Comparison of ENCODE assay signal across 8 cellular contexts in genomic region chr7:100167912-100168323, GRCh38. TPM values are rescaled to one million over a fixed set of nuclear protein-coding genes. Genes with fewer than 3 reads are reported as not detected.
A peak's percentile ranks its signal among the peaks of the same experiment; 100 is the strongest.
DNase-seq lines count a peak whose midpoint lies in the region; ATAC-seq lines count a peak whose summit lies in the region.

No MANE protein-coding gene starts in this region.

- H3K4me3 ChIP-seq in CD4-positive, CD25-positive, alpha-beta regulatory T cell (ENCODE audit: low read depth, low read length): peak overlapping the region; percentile 74
- peak overlapping the region; percentile 18 for H3K4me3 ChIP-seq in ectodermal cell (ENCODE audit: insufficient read depth, low read depth, low read length)
- H3K4me3 ChIP-seq in mucosa of stomach (ENCODE audit: low read length): peak overlapping the region; percentile 34

- 9 to 10% methylated on average over 10 to 11 of the region's 11 CpGs for WGBS in ectodermal cell, 2 experiments

- no peak for DNase-seq in CD4-positive, CD25-positive, alpha-beta regulatory T cell
- DNase-seq in NCI-H2171 (lab: John Stamatoyannopoulos, UW) (peak; percentile 10), NCI-H446 treated with DMSO at 0.1 percent for 48 hours (lab: John Stamatoyannopoulos, UW) (no peak)

- H3K9me3 ChIP-seq in CD4-positive, CD25-positive, alpha-beta regulatory T cell (ENCODE audit: control insufficient read depth in 2 of 2, low read length in 2 of 2): no peaks in the 10 kb centered on the region
- H3K9me3 ChIP-seq in ectodermal cell (ENCODE audit: control insufficient read depth, low read length) (no peaks in the 10 kb centered on the region), mucosa of stomach (ENCODE audit: control insufficient read depth, low read length) (no peaks in the 10 kb centered on the region)

- H3K27me3 Mint-ChIP-seq in CD4-positive, CD25-positive, alpha-beta regulatory T cell: peaks cover 50% of the 10 kb centered on the region

- H3K4me1 Mint-ChIP-seq in CD4-positive, CD25-positive, alpha-beta regulatory T cell: peaks cover 11 to 82% (median 56%) of the 10 kb centered on the region in 4 donors

- peaks cover 89% of the 10 kb centered on the region for H3K4me1 ChIP-seq in CD4-positive, CD25-positive, alpha-beta regulatory T cell (ENCODE audit: control insufficient read depth, insufficient read depth, low read length, poor library complexity, severe bottlenecking)
- H3K4me1 ChIP-seq in ectodermal cell (ENCODE audit: control insufficient read depth, insufficient read depth, low read length) (peaks cover 23% of the 10 kb centered on the region), mucosa of stomach (ENCODE audit: control insufficient read depth, insufficient read depth, low read length) (peaks cover 29% of the 10 kb centered on the region)

- no peaks in the 10 kb centered on the region for H3K36me3 ChIP-seq in CD4-positive, CD25-positive, alpha-beta regulatory T cell (ENCODE audit: control insufficient read depth, insufficient read depth, low read length)
- H3K36me3 ChIP-seq in ectodermal cell (ENCODE audit: control insufficient read depth, insufficient read depth, low read length) (no peaks in the 10 kb centered on the region), mucosa of stomach (ENCODE audit: control insufficient read depth, insufficient read depth, low read length) (no peaks in the 10 kb centered on the region)

- H3K4me3 Mint-ChIP-seq in CD4-positive, CD25-positive, alpha-beta regulatory T cell: peak overlapping the region; percentile 85 to 98 (median 91)

- H3K27ac ChIP-seq in CD4-positive, CD25-positive, alpha-beta regulatory T cell (ENCODE audit: insufficient read depth, low read length, poor library complexity, severe bottlenecking): peak overlapping the region; percentile 72
- H3K27ac ChIP-seq in ectodermal cell (ENCODE audit: insufficient read depth, low read depth, low read length, poor library complexity, severe bottlenecking): no peak overlapping the region

- ATAC-seq in CD4-positive, CD25-positive, alpha-beta regulatory T cell (ENCODE audit: low read depth in 2 of 2): no peak
- ATAC-seq in GM18870 (IDR thresholded peaks at IDR 0.05; ENCODE audit: unreplicated experiment): no peak
- ATAC-seq in GM18867 (IDR thresholded peaks at IDR 0.05; ENCODE audit: unreplicated experiment): no peak
- no peak for ATAC-seq in GM21786 (IDR thresholded peaks at IDR 0.05; ENCODE audit: unreplicated experiment)

- H3K36me3 Mint-ChIP-seq in CD4-positive, CD25-positive, alpha-beta regulatory T cell: no peaks in the 10 kb centered on the region

- peak overlapping the region; percentile 44 for H3K9ac ChIP-seq in mucosa of stomach (ENCODE audit: low read length)

- H3K27me3 ChIP-seq in CD4-positive, CD25-positive, alpha-beta regulatory T cell (ENCODE audit: control insufficient read depth, insufficient read depth, low read length): no peaks in the 10 kb centered on the region
- peaks cover 35% of the 10 kb centered on the region for H3K27me3 ChIP-seq in ectodermal cell (ENCODE audit: control insufficient read depth, insufficient read depth, low read length, poor library complexity, severe bottlenecking)
- H3K27me3 ChIP-seq in mucosa of stomach (ENCODE audit: control insufficient read depth, insufficient read depth, low read length): peaks cover 36% of the 10 kb centered on the region

- H3K27ac Mint-ChIP-seq in CD4-positive, CD25-positive, alpha-beta regulatory T cell: peak overlapping the region; percentile 97 to 100 (median 98)

- peaks cover 0 to 3% (median 0%) of the 10 kb centered on the region in 7 donors for H3K9me3 Mint-ChIP-seq in CD4-positive, CD25-positive, alpha-beta regulatory T cell

RNA-seq across cellular contexts. Expression of gene GAL3ST4, which starts 0.5 kb away (rescaled TPM):
- total RNA-seq in CD4-positive, CD25-positive, alpha-beta regulatory T cell: 6.1 TPM
- polyA plus RNA-seq in CD4-positive, CD25-positive, alpha-beta regulatory T cell: 1 to 10 TPM; 2.6 to 7.7 (median 5.3) TPM
- 7.5 TPM for polyA plus RNA-seq in ectodermal cell (2013, experiment 1 of 4)
- 5.9 TPM for polyA plus RNA-seq in ectodermal cell (2013, experiment 2 of 4)
- 5.8 TPM for polyA plus RNA-seq in ectodermal cell (2013, experiment 3 of 4)
- 6.0 TPM for polyA plus RNA-seq in ectodermal cell (2013, experiment 4 of 4)

RNA-seq across cellular contexts. Expression of gene GPC2, which starts 9.3 kb away (rescaled TPM):
- 7.0 TPM for total RNA-seq in CD4-positive, CD25-positive, alpha-beta regulatory T cell
- polyA plus RNA-seq in CD4-positive, CD25-positive, alpha-beta regulatory T cell: under 1 TPM in 3 of 4 donors, not detected in 1; 0.16 to 0.27 (median 0.23) TPM
- polyA plus RNA-seq in ectodermal cell (2013, experiment 1 of 4): 64.0 TPM
- polyA plus RNA-seq in ectodermal cell (2013, experiment 2 of 4): 54.8 TPM
- polyA plus RNA-seq in ectodermal cell (2013, experiment 3 of 4): 58.2 TPM
- 59.1 TPM for polyA plus RNA-seq in ectodermal cell (2013, experiment 4 of 4)

RNA-seq across cellular contexts. Expression of gene TRAPPC14, which starts 9.4 kb away (rescaled TPM):
- 54.6 TPM for total RNA-seq in CD4-positive, CD25-positive, alpha-beta regulatory T cell
- polyA plus RNA-seq in CD4-positive, CD25-positive, alpha-beta regulatory T cell: 1 to 10 TPM; 2.3 to 4.3 (median 3.9) TPM
- 19.9 TPM for polyA plus RNA-seq in ectodermal cell (2013, experiment 1 of 4)
- 19.8 TPM for polyA plus RNA-seq in ectodermal cell (2013, experiment 2 of 4)
- 15.5 TPM for polyA plus RNA-seq in ectodermal cell (2013, experiment 3 of 4)
- polyA plus RNA-seq in ectodermal cell (2013, experiment 4 of 4): 19.1 TPM

RNA-seq across cellular contexts. Expression of gene STAG3, which starts 9.8 kb away (rescaled TPM):
- 6.2 TPM for total RNA-seq in CD4-positive, CD25-positive, alpha-beta regulatory T cell
- 1 to 10 TPM in 1 of 4 donors, under 1 TPM in 3; 0.53 to 4.0 (median 0.77) TPM for polyA plus RNA-seq in CD4-positive, CD25-positive, alpha-beta regulatory T cell
- 1.2 TPM for polyA plus RNA-seq in ectodermal cell (2013, experiment 1 of 4)
- 1.2 TPM for polyA plus RNA-seq in ectodermal cell (2013, experiment 2 of 4)
- polyA plus RNA-seq in ectodermal cell (2013, experiment 3 of 4): 0.53 TPM
- 1.1 TPM for polyA plus RNA-seq in ectodermal cell (2013, experiment 4 of 4)

RNA-seq across cellular contexts. Expression of gene LAMTOR4, which starts 19.2 kb away (rescaled TPM):
- total RNA-seq in CD4-positive, CD25-positive, alpha-beta regulatory T cell: 136 TPM
- 100 to 1,000 TPM; 450 to 474 (median 465) TPM for polyA plus RNA-seq in CD4-positive, CD25-positive, alpha-beta regulatory T cell
- 162 TPM for polyA plus RNA-seq in ectodermal cell (2013, experiment 1 of 4)
- 164 TPM for polyA plus RNA-seq in ectodermal cell (2013, experiment 2 of 4)
- polyA plus RNA-seq in ectodermal cell (2013, experiment 3 of 4): 159 TPM
- polyA plus RNA-seq in ectodermal cell (2013, experiment 4 of 4): 194 TPM

Comparison
In these comparisons a context has a peak if more than half of its experiments do, and no peak if none do; other contexts are left out.
1. H3K4me3 ChIP-seq: peak in every context shown above with its lines; median percentile 74 in CD4-positive, CD25-positive, alpha-beta regulatory T cell; 34 in mucosa of stomach; 18 in ectodermal cell.